Comparison of ENCODE assay signal across 11 cellular contexts in genomic region chr6:112298021-112298745, GRCh38. TPM values are rescaled to one million over a fixed set of nuclear protein-coding genes. Genes with fewer than 3 reads are reported as not detected.
DNase-seq lines count a peak whose midpoint lies in the region; ATAC-seq and TF ChIP-seq lines count a peak whose summit lies in the region.
"Had no signal": no experiment of that assay in that cellular context is flagged by ENCODE, and none has a peak within 500 bp of the region (broad histone marks: within the 10 kb centered on the region; RNA-seq: fewer than 3 reads in every experiment).

No MANE protein-coding gene starts in this region.

- H3K27me3 ChIP-seq in colonic mucosa (no peaks in the 10 kb centered on the region), tibial artery (no peaks in the 10 kb centered on the region)

- intact Hi-C loops in colonic mucosa (cut with DNase I) (no loop called here), tibial artery (cut with DNase I; ENCODE audit: low total_unique reads) (no loop called here)

- ATAC-seq in GM19467 (IDR thresholded peaks at IDR 0.05; ENCODE audit: unreplicated experiment) (no peak), GM19035 (IDR thresholded peaks at IDR 0.05; ENCODE audit: unreplicated experiment) (no peak)

- 87 to 95% methylated on average over 4 of the region's 7 CpGs for WGBS in mesodermal cell (ENCODE audit: insufficient coverage in 2 of 2), 2 experiments

- H3K9ac ChIP-seq in colonic mucosa (ENCODE audit: low read depth in 2 of 2, low read length in 2 of 2): no peak overlapping the region

- TF ChIP-seq CTCF in colonic mucosa (IDR thresholded peaks at IDR 0.05): no peak
- no peak for TF ChIP-seq CTCF in tibial artery (IDR thresholded peaks at IDR 0.05)

- peak; percentile 73 for DNase-seq in HS-5 (ENCODE audit: low read depth)
- DNase-seq in colonic mucosa: no peak
- DNase-seq in tibial artery: no peak
- DNase-seq in ureter (ENCODE audit: low spot score): no peak
- DNase-seq in stimulated activated CD4-positive, alpha-beta T cell treated with anti-CD3 and anti-CD28 coated beads, Interleukin-4, amount 100 ng/mL, for 24 hours: no peak
- DNase-seq: activated CD4-positive, alpha-beta T cell treated with anti-CD3 and anti-CD28 coated beads, Interleukin-2, amount 10 ng/mL, durations not matched to agents 24 days and 14 days; H7; NK-92 treated with Interleukin-12 subunit alpha and Interleukin-12 subunit beta, amount 100 ng/mL, for 24 hours had no signal

- H3K4me3 ChIP-seq in colonic mucosa (no peak overlapping the region), mesodermal cell (ENCODE audit: extremely low read depth, insufficient read depth, low read length, poor library complexity, severe bottlenecking) (no peak overlapping the region), tibial artery (no peak overlapping the region)

- H3K27ac ChIP-seq in colonic mucosa (peak overlapping the region; percentile 52), mesodermal cell (ENCODE audit: low read depth, low read length, severe bottlenecking) (peak overlapping the region; percentile 24), tibial artery (peak overlapping the region; percentile 57 to 67)

- H3K36me3 ChIP-seq in colonic mucosa (no peaks in the 10 kb centered on the region), mesodermal cell (ENCODE audit: control insufficient read depth, insufficient read depth, low read length) (no peaks in the 10 kb centered on the region), tibial artery (no peaks in the 10 kb centered on the region)

- H3K9me3 ChIP-seq in colonic mucosa (no peaks in the 10 kb centered on the region), mesodermal cell (ENCODE audit: control insufficient read depth, low read length) (no peaks in the 10 kb centered on the region), tibial artery (no peaks in the 10 kb centered on the region)

- no peaks in the 10 kb centered on the region for H3K4me1 ChIP-seq in colonic mucosa
- H3K4me1 ChIP-seq in mesodermal cell (ENCODE audit: control insufficient read depth, insufficient read depth, low read length, poor library complexity, severe bottlenecking): peaks cover 12% of the 10 kb centered on the region
- H3K4me1 ChIP-seq in tibial artery: peaks cover 4 to 20% (median 6%) of the 10 kb centered on the region in 4 donors

RNA-seq across cellular contexts. Expression of gene LAMA4, which starts 43.8 kb away (rescaled TPM):
- 10 to 100 TPM; 15.8 to 35.1 TPM for total RNA-seq in colonic mucosa
- polyA plus RNA-seq in mesodermal cell (2013, experiment 1 of 2): 5.1 TPM
- polyA plus RNA-seq in mesodermal cell (2013, experiment 2 of 2): 5.9 TPM
- 54.7 TPM for total RNA-seq in ureter
- total RNA-seq: activated CD4-positive, alpha-beta T cell treated with anti-CD3 and anti-CD28 coated beads, Interleukin-2, amount 10 ng/mL, durations not matched to agents 24 days and 14 days had no signal

RNA-seq across cellular contexts. Expression of gene RFPL4B, which starts 48.9 kb away (rescaled TPM):
- not detected for total RNA-seq in colonic mucosa
- not detected for polyA plus RNA-seq in mesodermal cell (2013, experiment 1 of 2)
- polyA plus RNA-seq in mesodermal cell (2013, experiment 2 of 2): not detected
- not detected for total RNA-seq in ureter
- total RNA-seq: activated CD4-positive, alpha-beta T cell treated with anti-CD3 and anti-CD28 coated beads, Interleukin-2, amount 10 ng/mL, durations not matched to agents 24 days and 14 days; H7 had no signal
